In genomic region chr15:29822685-29823459, GRCh38 we compare ENCODE assay signal across 8 cellular contexts. TPM values are rescaled to one million over a fixed set of nuclear protein-coding genes. Genes with fewer than 3 reads are reported as not detected.
DNase-seq lines count a peak whose midpoint lies in the region; ATAC-seq and TF ChIP-seq lines count a peak whose summit lies in the region.

No MANE protein-coding gene starts in this region.

- peaks cover 5% of the 10 kb centered on the region for H3K9me3 Mint-ChIP-seq in activated CD8-positive, alpha-beta T cell treated with anti-CD3 and anti-CD28 coated beads, Interleukin-2, amount 10 ng/mL, durations not matched to agents 7 days and 5 days (ENCODE audit: insufficient read depth)
- H3K9me3 Mint-ChIP-seq in glutamatergic neuron (ENCODE audit: unreplicated experiment): peaks cover 8% of the 10 kb centered on the region

- TF ChIP-seq CTCF in AG10803 (conservative IDR thresholded peaks at IDR 0.05; ENCODE audit: low read length) (no peak), glutamatergic neuron (IDR thresholded peaks at IDR 0.05; ENCODE audit: partially characterized antibody, unreplicated experiment) (no peak)

- DNase-seq in AG10803 (ENCODE audit: low read depth): peak; percentile 80
- DNase-seq in HEK293T (ENCODE audit: extremely low spot score): peak; percentile 21
- DNase-seq in activated CD8-positive, alpha-beta T cell treated with anti-CD3 and anti-CD28 coated beads, Interleukin-2, amount 10 ng/mL, durations not matched to agents 7 days and 5 days: no peak
- peak; percentile 62 for DNase-seq in glutamatergic neuron
- DNase-seq in KBM-7: no peak
- no peak for DNase-seq in MV-4-11 (lab: John Stamatoyannopoulos, UW)

- no peaks in the 10 kb centered on the region for H3K9me3 ChIP-seq in neuron (ENCODE audit: low read length)

- peak overlapping the region; percentile 68 for H2AFZ ChIP-seq in neuron (ENCODE audit: low read depth, low read length)

- POLR2A ChIA-PET in HEK293T (lab: Yijun Ruan, JAX): interaction anchor here (0.6 to 2.6 kb wide), 2 partner anchors 19 to 48 kb away, joined by 3 to 10 read pairs; no protein-coding TSS in a partner anchor
- POLR2A ChIA-PET in activated CD8-positive, alpha-beta T cell treated with anti-CD3 and anti-CD28 coated beads, Interleukin-2, amount 10 ng/mL, durations not matched to agents 7 days and 5 days (lab: Charles Lee): no interaction called here

- H3K36me3 ChIP-seq in neuron (ENCODE audit: insufficient read depth, low read length): no peaks in the 10 kb centered on the region

- in situ Hi-C loops in KBM-7 (cut with MboI; ENCODE audit: low pct_unique_long_range_greater_than_20kb, low sequenced_read_pairs): no loop called here

- peaks cover 14% of the 10 kb centered on the region for H3K4me1 ChIP-seq in neuron (ENCODE audit: insufficient read depth, low read length)

- H3K27ac Mint-ChIP-seq in activated CD8-positive, alpha-beta T cell treated with anti-CD3 and anti-CD28 coated beads, Interleukin-2, amount 10 ng/mL, durations not matched to agents 7 days and 5 days: peak overlapping the region; percentile 28
- H3K27ac Mint-ChIP-seq in glutamatergic neuron (ENCODE audit: unreplicated experiment): peak overlapping the region; percentile 87

- peaks cover 48% of the 10 kb centered on the region for H3K27me3 Mint-ChIP-seq in activated CD8-positive, alpha-beta T cell treated with anti-CD3 and anti-CD28 coated beads, Interleukin-2, amount 10 ng/mL, durations not matched to agents 7 days and 5 days (ENCODE audit: low read depth)
- peaks cover 9% of the 10 kb centered on the region for H3K27me3 Mint-ChIP-seq in glutamatergic neuron (ENCODE audit: unreplicated experiment)

- peaks cover 13% of the 10 kb centered on the region for H3K36me3 Mint-ChIP-seq in activated CD8-positive, alpha-beta T cell treated with anti-CD3 and anti-CD28 coated beads, Interleukin-2, amount 10 ng/mL, durations not matched to agents 7 days and 5 days (ENCODE audit: low read depth)
- no peaks in the 10 kb centered on the region for H3K36me3 Mint-ChIP-seq in glutamatergic neuron (ENCODE audit: unreplicated experiment)

- CTCF ChIA-PET in HEK293T (lab: Yijun Ruan, JAX): no interaction called here
- CTCF ChIA-PET in activated CD8-positive, alpha-beta T cell treated with anti-CD3 and anti-CD28 coated beads, Interleukin-2, amount 10 ng/mL, durations not matched to agents 7 days and 5 days (lab: Charles Lee): no interaction called here

- ATAC-seq in activated CD8-positive, alpha-beta T cell treated with anti-CD3 and anti-CD28 coated beads, Interleukin-2, amount 10 ng/mL, durations not matched to agents 7 days and 5 days: no peak
- no peak for ATAC-seq in HG03439 (IDR thresholded peaks at IDR 0.05; ENCODE audit: unreplicated experiment)

- H3K4me3 Mint-ChIP-seq in activated CD8-positive, alpha-beta T cell treated with anti-CD3 and anti-CD28 coated beads, Interleukin-2, amount 10 ng/mL, durations not matched to agents 7 days and 5 days: peak overlapping the region; percentile 10
- H3K4me3 Mint-ChIP-seq in glutamatergic neuron (ENCODE audit: unreplicated experiment): peak overlapping the region; percentile 94

- peaks cover 15% of the 10 kb centered on the region for H3K4me1 Mint-ChIP-seq in activated CD8-positive, alpha-beta T cell treated with anti-CD3 and anti-CD28 coated beads, Interleukin-2, amount 10 ng/mL, durations not matched to agents 7 days and 5 days (ENCODE audit: low read depth)
- H3K4me1 Mint-ChIP-seq in glutamatergic neuron (ENCODE audit: low read depth, unreplicated experiment): peaks cover 25% of the 10 kb centered on the region

- H3K4me3 ChIP-seq in AG10803 (ENCODE audit: low read length): peak overlapping the region; percentile 82
- H3K4me3 ChIP-seq in neuron (ENCODE audit: low read length): peak overlapping the region; percentile 60

- H3K27me3 ChIP-seq in neuron (ENCODE audit: insufficient read depth, low read length): no peaks in the 10 kb centered on the region

TF ChIP-seq in HEK293T, 16 proteins besides CTCF, POLR2A, EP300 and RAD21:
- TF ChIP-seq L3MBTL2 (conservative IDR thresholded peaks at IDR 0.05) (peak; percentile 86), ARNT (IDR thresholded peaks at IDR 0.05) (no peak)

RNA-seq across cellular contexts. Expression of gene TJP1, which starts 0.6 kb away (rescaled TPM):
- total RNA-seq in activated CD8-positive, alpha-beta T cell treated with anti-CD3 and anti-CD28 coated beads, Interleukin-2, amount 10 ng/mL, durations not matched to agents 7 days and 5 days: not detected
- 129 TPM for total RNA-seq in glutamatergic neuron (ENCODE audit: unreplicated experiment)

Comparison
In these comparisons a context has a peak if more than half of its experiments do, and no peak if none do; other contexts are left out.
1. DNase-seq: peak in AG10803 (single experiment), HEK293T (single experiment) and glutamatergic neuron (single experiment); none in activated CD8-positive, alpha-beta T cell treated with anti-CD3 and anti-CD28 coated beads, Interleukin-2, amount 10 ng/mL, durations not matched to agents 7 days and 5 days (single experiment), KBM-7 (single experiment) and MV-4-11 (single experiment).
2. RNA of gene TJP1, which starts 0.6 kb away (total RNA-seq): 129 TPM in glutamatergic neuron (single experiment); not detected in activated CD8-positive, alpha-beta T cell treated with anti-CD3 and anti-CD28 coated beads, Interleukin-2, amount 10 ng/mL, durations not matched to agents 7 days and 5 days; every median in the first group is over 100 times any median in the second.